Comparison of ENCODE assay signal across 27 cellular contexts in the genomic region with DNA sequence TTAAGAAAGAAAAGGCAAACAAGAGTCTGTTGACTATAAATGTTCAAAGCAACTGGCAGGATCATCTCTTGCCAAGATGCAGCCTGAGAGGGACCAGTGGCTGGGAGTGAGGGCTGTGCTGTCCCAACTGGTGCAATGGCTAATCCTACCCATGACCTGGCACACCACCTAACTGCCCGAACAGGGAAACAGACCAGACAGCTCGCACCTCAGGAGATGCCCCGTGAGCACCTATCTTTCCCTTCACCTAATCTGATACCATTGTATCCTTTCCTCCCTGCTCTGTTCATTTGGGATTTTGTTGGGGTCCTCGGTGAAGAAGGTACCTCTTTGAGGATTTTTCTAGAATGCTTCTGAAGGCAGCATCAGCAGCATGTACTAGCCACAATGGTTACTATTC.
"Had no signal": no experiment of that assay in that cellular context is flagged by ENCODE, and none has a peak within 500 bp of the region (broad histone marks: within the 10 kb centered on the region; RNA-seq: fewer than 3 reads in every experiment).

No MANE protein-coding gene starts in this region.

- H3K4me3 Mint-ChIP-seq: naive thymus-derived CD8-positive, alpha-beta T cell; natural killer cell treated with Interleukin-12 subunit alpha and Interleukin-12 subunit beta and Interleukin-15 and Interleukin-18, amount 100 ng/mL, for 72 hours; nephron progenitor cell; neural crest cell; stimulated activated effector memory CD8-positive, alpha-beta T cell treated with anti-CD3 and anti-CD28 coated beads, Interleukin-12 subunit alpha, Interleukin-12 subunit beta, amount 100 ng/mL, for 72 hours; stimulated activated naive B cell treated with anti-CD40 and anti-IgM and Interleukin-4, amounts not matched to agents 10 μg/mL and 1 μg/mL and 100 μg/mL, for 72 hours; stimulated activated naive CD8-positive, alpha-beta T cell treated with anti-CD3 and anti-CD28 coated beads, Interleukin-15, Interleukin-2, amounts not matched to agents 100 ng/mL and 50 ng/mL, for 24 hours; type B pancreatic cell had no signal

- H3K4me1 ChIP-seq: parathyroid adenoma, psoas muscle, right lobe of liver, transverse colon, upper lobe of right lung, uterus had no signal

- H3K9me3 ChIP-seq: neutrophil, ovary, psoas muscle, right lobe of liver, sigmoid colon, stomach, tibial artery, transverse colon, upper lobe of right lung, uterus had no signal

- H3K27ac Mint-ChIP-seq: naive thymus-derived CD8-positive, alpha-beta T cell; natural killer cell treated with Interleukin-12 subunit alpha and Interleukin-12 subunit beta and Interleukin-15 and Interleukin-18, amount 100 ng/mL, for 72 hours; nephron progenitor cell; progenitor cell of endocrine pancreas; stimulated activated effector memory CD8-positive, alpha-beta T cell treated with anti-CD3 and anti-CD28 coated beads, Interleukin-12 subunit alpha, Interleukin-12 subunit beta, amount 100 ng/mL, for 72 hours; stimulated activated naive B cell treated with anti-CD40 and anti-IgM and Interleukin-4, amounts not matched to agents 10 μg/mL and 1 μg/mL and 100 μg/mL, for 72 hours; stimulated activated naive CD8-positive, alpha-beta T cell treated with anti-CD3 and anti-CD28 coated beads, Interleukin-15, Interleukin-2, amounts not matched to agents 100 ng/mL and 50 ng/mL, for 24 hours; type B pancreatic cell had no signal

- H3K27me3 ChIP-seq: neutrophil, ovary, right lobe of liver, sigmoid colon, stomach, tibial artery, transverse colon, upper lobe of right lung, uterus had no signal

- H3K36me3 Mint-ChIP-seq: naive thymus-derived CD8-positive, alpha-beta T cell; natural killer cell treated with Interleukin-12 subunit alpha and Interleukin-12 subunit beta and Interleukin-15 and Interleukin-18, amount 100 ng/mL, for 72 hours; stimulated activated effector memory CD8-positive, alpha-beta T cell treated with anti-CD3 and anti-CD28 coated beads, Interleukin-12 subunit alpha, Interleukin-12 subunit beta, amount 100 ng/mL, for 72 hours; stimulated activated naive B cell treated with anti-CD40 and anti-IgM and Interleukin-4, amounts not matched to agents 10 μg/mL and 1 μg/mL and 100 μg/mL, for 72 hours; type B pancreatic cell had no signal

- H3K9me3 Mint-ChIP-seq: naive thymus-derived CD8-positive, alpha-beta T cell; natural killer cell treated with Interleukin-12 subunit alpha and Interleukin-12 subunit beta and Interleukin-15 and Interleukin-18, amount 100 ng/mL, for 72 hours; neural crest cell; stimulated activated effector memory CD8-positive, alpha-beta T cell treated with anti-CD3 and anti-CD28 coated beads, Interleukin-12 subunit alpha, Interleukin-12 subunit beta, amount 100 ng/mL, for 72 hours; stimulated activated naive B cell treated with anti-CD40 and anti-IgM and Interleukin-4, amounts not matched to agents 10 μg/mL and 1 μg/mL and 100 μg/mL, for 72 hours; stimulated activated naive CD8-positive, alpha-beta T cell treated with anti-CD3 and anti-CD28 coated beads, Interleukin-15, Interleukin-2, amounts not matched to agents 100 ng/mL and 50 ng/mL, for 24 hours; type B pancreatic cell had no signal

- H3K4me3 ChIP-seq: ovary, psoas muscle, right lobe of liver, sigmoid colon, stomach, tibial artery, transverse colon, upper lobe of right lung, uterus had no signal

- H3K27ac ChIP-seq: neutrophil, ovary, parathyroid adenoma, psoas muscle, right lobe of liver, sigmoid colon, stomach, tibial artery, transverse colon, upper lobe of right lung, uterus had no signal

- H3K36me3 ChIP-seq: neutrophil, ovary, right lobe of liver, sigmoid colon, stomach, tibial artery, transverse colon, upper lobe of right lung, uterus had no signal

- H2AFZ ChIP-seq: parathyroid adenoma had no signal

- H3K4me1 Mint-ChIP-seq: naive thymus-derived CD8-positive, alpha-beta T cell; nephron progenitor cell; neural crest cell; stimulated activated effector memory CD8-positive, alpha-beta T cell treated with anti-CD3 and anti-CD28 coated beads, Interleukin-12 subunit alpha, Interleukin-12 subunit beta, amount 100 ng/mL, for 72 hours; stimulated activated naive B cell treated with anti-CD40 and anti-IgM and Interleukin-4, amounts not matched to agents 10 μg/mL and 1 μg/mL and 100 μg/mL, for 72 hours had no signal

- H3K9ac ChIP-seq: parathyroid adenoma had no signal

- DNase-seq: naive thymus-derived CD8-positive, alpha-beta T cell; nephron progenitor cell; nucleus accumbens; ovary; psoas muscle; right cardiac atrium; right lobe of liver; sigmoid colon; stimulated activated CD4-positive, alpha-beta T cell treated with anti-CD3 and anti-CD28 coated beads, Interleukin-15, amount 100 ng/mL, for 24 hours; stimulated activated CD4-positive, alpha-beta T cell treated with anti-CD3 and anti-CD28 coated beads, Interleukin-2, amount 100 ng/mL, for 24 hours; stimulated activated CD4-positive, alpha-beta T cell treated with anti-CD3 and anti-CD28 coated beads, Interleukin-2, amount 100 ng/mL, for 48 hours; stimulated activated CD4-positive, alpha-beta T cell treated with anti-CD3 and anti-CD28 coated beads, Interleukin-4, amount 100 ng/mL, for 24 hours; stimulated activated naive B cell treated with anti-CD40 and anti-IgM and Interleukin-4, amounts not matched to agents 10 μg/mL and 1 μg/mL and 100 μg/mL, for 72 hours; stimulated activated naive CD4-positive, alpha-beta T cell treated with Interleukin-2 at 50 U/mL for 16 hours; stomach; tibial artery; transverse colon; upper lobe of right lung; uterus had no signal

- H3K27me3 Mint-ChIP-seq: naive thymus-derived CD8-positive, alpha-beta T cell; progenitor cell of endocrine pancreas; stimulated activated naive CD8-positive, alpha-beta T cell treated with anti-CD3 and anti-CD28 coated beads, Interleukin-15, Interleukin-2, amounts not matched to agents 100 ng/mL and 50 ng/mL, for 24 hours; type B pancreatic cell had no signal

- ATAC-seq: naive thymus-derived CD8-positive, alpha-beta T cell; natural killer cell treated with Interleukin-12 subunit alpha and Interleukin-12 subunit beta and Interleukin-15 and Interleukin-18, amount 100 ng/mL, for 72 hours; psoas muscle; right cardiac atrium; right lobe of liver; stimulated activated effector memory CD8-positive, alpha-beta T cell treated with anti-CD3 and anti-CD28 coated beads, Interleukin-12 subunit alpha, Interleukin-12 subunit beta, amount 100 ng/mL, for 72 hours; stimulated activated naive B cell treated with anti-CD40 and anti-IgM and Interleukin-4, amounts not matched to agents 10 μg/mL and 1 μg/mL and 100 μg/mL, for 72 hours; upper lobe of right lung had no signal
